20 cellular contexts compared by ENCODE assay signal in genomic region chr3:108017587-108017986, GRCh38.
"Had no signal": no experiment of that assay in that cellular context is flagged by ENCODE, and none has a peak within 500 bp of the region (broad histone marks: within the 10 kb centered on the region; RNA-seq: fewer than 3 reads in every experiment).

No MANE protein-coding gene starts in this region.

- H3K36me3 ChIP-seq: adrenal gland had no signal

- DNase-seq: activated CD4-positive, alpha-beta T cell treated with anti-CD3 and anti-CD28 coated beads for 48 hours; activated CD4-positive, alpha-beta T cell treated with anti-CD3 and anti-CD28 coated beads, Interleukin-2, amount 50 U/mL, for 4 hours; activated CD4-positive, CD25-positive, alpha-beta regulatory T cell treated with anti-CD3 and anti-CD28 coated beads, Interleukin-2, amount 50 U/mL, for 72 hours; activated CD8-positive, alpha-beta memory T cell treated with anti-CD3 and anti-CD28 coated beads, Interleukin-2, amount 50 U/mL, for 48 hours; activated CD8-positive, alpha-beta T cell treated with anti-CD3 and anti-CD28 coated beads, Interleukin-2, amount 10 ng/mL, durations not matched to agents 7 days and 5 days; activated naive CD4-positive, alpha-beta T cell treated with anti-CD3 and anti-CD28 coated beads, Interleukin-2, amount 50 U/mL, for 16 hours; activated naive CD8-positive, alpha-beta T cell treated with anti-CD3 and anti-CD28 coated beads, Interleukin-2, amount 10 ng/mL, durations not matched to agents 7 days and 5 days; activated T-cell treated with anti-CD3 and anti-CD28 coated beads, Interleukin-2, amount 50 U/mL, for 1 hour; adrenal gland; anterior cingulate cortex; cerebellar nuclear complex; Kasumi-1; KBM-7; NCI-H1048; NCI-H1930; NCI-H2107; NCI-H446 treated with DMSO at 0.1 percent for 48 hours; NCI-H524 treated with DMSO at 0.1 percent for 48 hours; PC-9; SHP77 treated with DMSO at 0.1 percent for 48 hours had no signal

- H3K9me3 ChIP-seq: adrenal gland had no signal

- H3K4me1 ChIP-seq: adrenal gland had no signal

- H3K27me3 ChIP-seq: adrenal gland had no signal

- H3K4me3 ChIP-seq: adrenal gland, PC-9 had no signal
